1 cellular context compared by ENCODE assay signal in the genomic region with DNA sequence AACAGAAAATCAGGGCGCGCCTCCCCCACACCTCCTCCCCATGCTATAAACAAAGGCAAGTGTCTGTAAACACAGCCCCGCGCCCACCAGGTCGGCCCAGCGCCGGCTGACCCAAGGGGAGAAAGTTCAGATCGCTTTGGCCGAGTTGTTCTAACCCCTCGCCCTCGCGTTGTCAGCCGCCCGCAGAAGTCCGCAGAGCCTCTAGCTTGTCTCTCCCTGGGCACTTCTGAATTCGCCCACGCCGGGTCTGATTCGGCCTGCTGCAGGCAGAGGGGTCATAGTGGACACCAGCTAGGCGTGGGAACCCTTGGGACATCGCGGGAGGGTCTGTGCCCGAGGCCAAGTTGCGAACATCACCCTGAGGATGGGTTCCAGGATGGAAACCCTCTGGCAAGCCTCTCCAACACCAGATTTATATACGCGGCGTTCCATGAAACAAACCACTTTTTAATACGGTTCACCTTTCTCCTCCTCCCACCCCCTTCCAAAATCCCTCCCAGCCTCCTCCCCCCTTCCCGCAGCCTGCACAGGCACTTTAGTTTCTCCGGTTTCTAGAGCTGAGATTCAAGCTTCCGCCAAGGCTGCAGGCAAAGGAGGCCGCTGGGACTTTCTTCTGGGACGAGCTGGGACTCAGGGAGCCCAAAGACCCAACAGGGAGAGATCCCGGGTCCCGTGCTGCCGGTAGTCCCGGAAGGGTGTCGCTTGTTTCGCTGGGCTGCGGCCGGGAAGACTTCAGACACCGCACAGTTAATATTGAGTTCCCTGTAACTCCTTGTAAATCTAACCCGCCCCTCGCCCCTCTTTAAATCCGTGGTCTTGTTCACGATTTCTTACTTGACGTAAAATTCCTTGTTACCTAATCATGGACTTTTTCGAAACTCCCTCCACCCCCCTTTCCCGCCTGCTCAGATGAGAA.
TF ChIP-seq lines count a peak whose summit lies in the region.

No MANE protein-coding gene starts in this region.

TF ChIP-seq in GM23338, 12 proteins besides CTCF, POLR2A, EP300 and RAD21 (continued from another document):
- TF ChIP-seq ZNF462 (CRISPR knock-in tag; IDR thresholded peaks at IDR 0.05): no peak
- no peak for TF ChIP-seq POLR2AphosphoS5 (IDR thresholded peaks at IDR 0.05; ENCODE audit: low read depth)
- TF ChIP-seq, protein P1, sequence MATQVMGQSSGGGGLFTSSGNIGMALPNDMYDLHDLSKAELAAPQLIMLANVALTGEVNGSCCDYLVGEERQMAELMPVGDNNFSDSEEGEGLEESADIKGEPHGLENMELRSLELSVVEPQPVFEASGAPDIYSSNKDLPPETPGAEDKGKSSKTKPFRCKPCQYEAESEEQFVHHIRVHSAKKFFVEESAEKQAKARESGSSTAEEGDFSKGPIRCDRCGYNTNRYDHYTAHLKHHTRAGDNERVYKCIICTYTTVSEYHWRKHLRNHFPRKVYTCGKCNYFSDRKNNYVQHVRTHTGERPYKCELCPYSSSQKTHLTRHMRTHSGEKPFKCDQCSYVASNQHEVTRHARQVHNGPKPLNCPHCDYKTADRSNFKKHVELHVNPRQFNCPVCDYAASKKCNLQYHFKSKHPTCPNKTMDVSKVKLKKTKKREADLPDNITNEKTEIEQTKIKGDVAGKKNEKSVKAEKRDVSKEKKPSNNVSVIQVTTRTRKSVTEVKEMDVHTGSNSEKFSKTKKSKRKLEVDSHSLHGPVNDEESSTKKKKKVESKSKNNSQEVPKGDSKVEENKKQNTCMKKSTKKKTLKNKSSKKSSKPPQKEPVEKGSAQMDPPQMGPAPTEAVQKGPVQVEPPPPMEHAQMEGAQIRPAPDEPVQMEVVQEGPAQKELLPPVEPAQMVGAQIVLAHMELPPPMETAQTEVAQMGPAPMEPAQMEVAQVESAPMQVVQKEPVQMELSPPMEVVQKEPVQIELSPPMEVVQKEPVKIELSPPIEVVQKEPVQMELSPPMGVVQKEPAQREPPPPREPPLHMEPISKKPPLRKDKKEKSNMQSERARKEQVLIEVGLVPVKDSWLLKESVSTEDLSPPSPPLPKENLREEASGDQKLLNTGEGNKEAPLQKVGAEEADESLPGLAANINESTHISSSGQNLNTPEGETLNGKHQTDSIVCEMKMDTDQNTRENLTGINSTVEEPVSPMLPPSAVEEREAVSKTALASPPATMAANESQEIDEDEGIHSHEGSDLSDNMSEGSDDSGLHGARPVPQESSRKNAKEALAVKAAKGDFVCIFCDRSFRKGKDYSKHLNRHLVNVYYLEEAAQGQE (IDR thresholded peaks at IDR 0.05; ENCODE audit: unreplicated experiment): no peak
- TF ChIP-seq ZNF331 (CRISPR knock-in tag; IDR thresholded peaks at IDR 0.05; ENCODE audit: low read depth): no peak
- TF ChIP-seq ETS1 (IDR thresholded peaks at IDR 0.05): no peak
- no peak for TF ChIP-seq STAT1 (IDR thresholded peaks at IDR 0.05; ENCODE audit: unreplicated experiment)
- no peak for TF ChIP-seq JUNB (IDR thresholded peaks at IDR 0.05; ENCODE audit: unreplicated experiment)
- TF ChIP-seq EZH2 (IDR thresholded peaks at IDR 0.05; ENCODE audit: low read depth, unreplicated experiment): peak; percentile 45
TF ChIP-seq in GM23338: peak in this region for 2.
